Comparison of ENCODE assay signal across 27 cellular contexts in genomic region chr22:25223269-25223850, GRCh38. TPM values are rescaled to one million over a fixed set of nuclear protein-coding genes. Genes with fewer than 3 reads are reported as not detected.
DNase-seq lines count a peak whose midpoint lies in the region; TF ChIP-seq lines count a peak whose summit lies in the region.
"Had no signal": no experiment of that assay in that cellular context is flagged by ENCODE, and none has a peak within 500 bp of the region (broad histone marks: within the 10 kb centered on the region; RNA-seq: fewer than 3 reads in every experiment).

No MANE protein-coding gene starts in this region.

- no peaks in the 10 kb centered on the region for H3K36me3 ChIP-seq in liver (ENCODE audit: control insufficient read depth in 4 of 4, insufficient read depth in 3 of 4, low read depth in 1 of 4, low read length in 3 of 4)
- H3K36me3 ChIP-seq: BLaER1 treated with 17β-estradiol and CSF1 and Interleukin-3, amounts not matched to agents 10 nM and 100 nM; SJSA1 had no signal

- no peak for TF ChIP-seq CTCF in liver (IDR thresholded peaks at IDR 0.05; ENCODE audit: low read depth, low read length, missing input control)

- H3K4me1 ChIP-seq in liver (ENCODE audit: control insufficient read depth in 4 of 4, insufficient read depth in 4 of 4, low read length in 3 of 4), result no peaks in the 10 kb centered on the region
- H3K4me1 ChIP-seq: A549, SJSA1 had no signal

- H3K9me3 ChIP-seq in liver (ENCODE audit: control insufficient read depth in 4 of 4, low read length in 3 of 4), result no peaks in the 10 kb centered on the region
- H3K9me3 ChIP-seq: A549; BLaER1 treated with 17β-estradiol and CSF1 and Interleukin-3, amounts not matched to agents 10 nM and 100 nM; SJSA1 had no signal

- no peak overlapping the region for H3K4me3 ChIP-seq in liver (ENCODE audit: low read depth in 1 of 3, low read length in 3 of 3)
- H3K4me3 ChIP-seq: A549; BLaER1 treated with 17β-estradiol and CSF1 and Interleukin-3, amounts not matched to agents 10 nM and 100 nM; GM12878; GM23248; K562; SJSA1 had no signal

- peak; percentile 4 for DNase-seq in COR-L47 (lab: John Stamatoyannopoulos, UW)
- peak; percentile 65 for DNase-seq in ELF-1 (ENCODE audit: low read depth, low spot score)
- peak; percentile 78 for DNase-seq in NCI-H69 (lab: John Stamatoyannopoulos, UW)
- DNase-seq in activated T-cell treated with anti-CD3 and anti-CD28 coated beads for 4 hours, result no peak
- DNase-seq in dermis blood vessel endothelial cell, result no peak
- no peak for DNase-seq in HK-2 (ENCODE audit: unreplicated experiment)
- DNase-seq: AML-193; CD4-positive, alpha-beta T cell; GDM1; GM23248; HCEC 1CT; Kasumi-1; NCI-H1092 treated with DMSO at 0.1 percent for 48 hours; NCI-H187 treated with DMSO at 0.1 percent for 48 hours; NCI-H446; NCI-H524 treated with DMSO at 0.1 percent for 48 hours; NCI-H82; Right ventricle myocardium superior; RPMI8226 had no signal

- 68% methylated on average over 12 of the region's 12 CpGs for WGBS in liver

- no peak overlapping the region for H3K9ac ChIP-seq in liver (ENCODE audit: low read depth in 1 of 2, low read length in 2 of 2)
- H3K9ac ChIP-seq: BLaER1 treated with 17β-estradiol and CSF1 and Interleukin-3, amounts not matched to agents 10 nM and 100 nM; GM23248 had no signal

- no peak overlapping the region for H3K27ac ChIP-seq in liver (ENCODE audit: low read depth in 1 of 2, low read length in 2 of 2)
- H3K27ac ChIP-seq: A549; BLaER1 treated with 17β-estradiol and CSF1 and Interleukin-3, amounts not matched to agents 10 nM and 100 nM; GM23248; HL-60; SJSA1 had no signal

- no peak for TF ChIP-seq RAD21 in liver (IDR thresholded peaks at IDR 0.05)

- no peaks in the 10 kb centered on the region for H3K27me3 ChIP-seq in liver (ENCODE audit: control insufficient read depth in 4 of 4, insufficient read depth in 4 of 4, low read length in 3 of 4)
- H3K27me3 ChIP-seq: BLaER1 treated with 17β-estradiol and CSF1 and Interleukin-3, amounts not matched to agents 10 nM and 100 nM had no signal

TF ChIP-seq in liver, 16 proteins besides CTCF, POLR2A, EP300 and RAD21:
- no peak for TF ChIP-seq FOXA2 (IDR thresholded peaks at IDR 0.05)
- no peak for TF ChIP-seq ATF3 (IDR thresholded peaks at IDR 0.05)
- TF ChIP-seq SP1 (IDR thresholded peaks at IDR 0.05), result no peak
- peak; percentile 23 to 42 for TF ChIP-seq RXRA (IDR thresholded peaks at IDR 0.05)
- no peak for TF ChIP-seq MAX (IDR thresholded peaks at IDR 0.05)
- TF ChIP-seq TAF1 (conservative IDR thresholded peaks at IDR 0.05), result no peak

RNA-seq across cellular contexts. Expression of gene CRYBB2, which starts 3.9 kb away (rescaled TPM):
- total RNA-seq in liver, result under 1 TPM in 1 of 2 donors, not detected in 1; 0.08 TPM
- polyA plus RNA-seq in liver, result under 1 TPM in 1 of 2 donors, not detected in 1; 0.10 TPM
- total RNA-seq in dermis blood vessel endothelial cell, result not detected in 2 replicates
- total RNA-seq: CD4-positive, alpha-beta T cell; GM12878; GM23248; K562; Right ventricle myocardium superior had no signal
- polyA plus RNA-seq: A549, GM12878, GM23248, K562 had no signal

RNA-seq across cellular contexts. Expression of gene CRYBB3, which starts 23.7 kb away (rescaled TPM):
- not detected for total RNA-seq in liver
- polyA plus RNA-seq in liver, result under 1 TPM; 0.25 to 0.38 TPM
- 0.19 TPM in 1 of 2 replicates, not detected in the other for total RNA-seq in dermis blood vessel endothelial cell
- total RNA-seq: CD4-positive, alpha-beta T cell; GM12878; GM23248; K562; M059J; Right ventricle myocardium superior; SJSA1 had no signal
- polyA plus RNA-seq: A549, GM23248, K562 had no signal

Comparison
In these comparisons a context has a peak if more than half of its experiments do, and no peak if none do; other contexts are left out.
1. DNase-seq: peak in COR-L47 (single experiment), ELF-1 (single experiment) and NCI-H69 (single experiment); none in activated T-cell treated with anti-CD3 and anti-CD28 coated beads for 4 hours (single experiment), dermis blood vessel endothelial cell (single experiment) and HK-2 (single experiment).